ENCODE assay signal across 9 cellular contexts in the genomic region with DNA sequence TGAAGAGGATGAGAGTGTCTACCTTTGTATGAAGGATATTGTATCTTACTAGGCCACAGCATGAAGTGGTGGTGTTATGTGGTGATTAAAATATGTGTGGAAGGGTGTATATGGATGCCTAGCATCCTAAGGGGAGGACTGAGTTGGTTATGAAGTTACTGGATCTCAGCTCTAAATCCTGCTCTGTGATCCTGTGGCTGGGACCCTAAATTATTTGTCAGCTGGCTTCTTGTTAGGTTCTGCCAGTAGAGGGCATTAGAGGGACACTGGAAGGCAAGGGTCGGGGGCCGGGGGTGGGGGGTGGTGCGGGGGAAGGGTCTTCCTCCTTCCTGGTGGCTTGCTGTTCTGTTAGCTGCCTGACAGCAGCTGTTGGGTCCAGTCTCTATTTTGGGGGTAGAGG. TPM values are rescaled to one million over a fixed set of nuclear protein-coding genes. Genes with fewer than 3 reads are reported as not detected.
DNase-seq lines count a peak whose midpoint lies in the region; ATAC-seq and TF ChIP-seq lines count a peak whose summit lies in the region.
"Had no signal": no experiment of that assay in that cellular context is flagged by ENCODE, and none has a peak within 500 bp of the region (broad histone marks: within the 10 kb centered on the region; RNA-seq: fewer than 3 reads in every experiment).

No MANE protein-coding gene starts in this region.

- H4K20me1 ChIP-seq in OCI-LY7 (ENCODE audit: insufficient read depth, low read length), result no peaks in the 10 kb centered on the region

- H3K9me3 Mint-ChIP-seq in type B pancreatic cell, result no peaks in the 10 kb centered on the region

- CTCF ChIA-PET in OCI-LY7 (lab: Charles Lee; ENCODE audit: unreplicated experiment), result interaction anchor here (0.9 to 1.2 kb wide), 2 partner anchors 72 to 100 kb away, joined by 3 to 4 read pairs; no protein-coding TSS in a partner anchor

- no peak overlapping the region for H3K4me2 ChIP-seq in OCI-LY7 (ENCODE audit: low read length)

- no peak for ATAC-seq in heart left ventricle
- no peak for ATAC-seq in GM19328 (IDR thresholded peaks at IDR 0.05; ENCODE audit: unreplicated experiment)
- no peak for ATAC-seq in HG03039 (IDR thresholded peaks at IDR 0.05; ENCODE audit: unreplicated experiment)

- H3K36me3 ChIP-seq in heart left ventricle (peaks cover 0 to 99% (median 83%) of the 10 kb centered on the region in 9 donors), right atrium auricular region (peaks cover 54% of the 10 kb centered on the region), OCI-LY7 (ENCODE audit: insufficient read depth, low read length) (peaks cover 94% of the 10 kb centered on the region)

- POLR2A ChIA-PET in OCI-LY7 (lab: Charles Lee), result interaction anchor here (0.6 kb wide), 1 partner anchor 34 kb away, joined by 4 read pairs; no protein-coding TSS in a partner anchor

- H3K4me1 ChIP-seq in heart left ventricle (peaks cover 0 to 47% (median 36%) of the 10 kb centered on the region in 12 donors), right atrium auricular region (peaks cover 0 to 37% of the 10 kb centered on the region in 2 donors), OCI-LY7 (ENCODE audit: insufficient read depth, low read length, poor library complexity, severe bottlenecking) (no peaks in the 10 kb centered on the region)

- peaks cover 7% of the 10 kb centered on the region for H3K4me1 Mint-ChIP-seq in type B pancreatic cell (ENCODE audit: unreplicated experiment)

- H3K27me3 ChIP-seq in heart left ventricle (no peaks in the 10 kb centered on the region), right atrium auricular region (no peaks in the 10 kb centered on the region)
- H3K27me3 ChIP-seq: adrenal gland had no signal

- H2AFZ ChIP-seq in OCI-LY7 (ENCODE audit: low read length), result no peak overlapping the region

- no peak for TF ChIP-seq POLR2A in heart left ventricle (IDR thresholded peaks at IDR 0.05)

- H3K9me2 ChIP-seq in OCI-LY7 (ENCODE audit: insufficient read depth, low read length), result no peaks in the 10 kb centered on the region

- H3K9me3 ChIP-seq in heart left ventricle (no peaks in the 10 kb centered on the region), right atrium auricular region (no peaks in the 10 kb centered on the region), OCI-LY7 (ENCODE audit: low read length) (no peaks in the 10 kb centered on the region)
- H3K9me3 ChIP-seq: adrenal gland had no signal

- TF ChIP-seq CTCF in heart left ventricle (IDR thresholded peaks at IDR 0.05) (peak in 7 of 12 donors; percentile 7 to 34 (median 27)), right atrium auricular region (IDR thresholded peaks at IDR 0.05) (peak in 1 of 2 donors; percentile 43), OCI-LY7 (conservative IDR thresholded peaks at IDR 0.05; ENCODE audit: low read length) (peak; percentile 52; the same call in 1 of the 2 replicates), type B pancreatic cell (conservative IDR thresholded peaks at IDR 0.05) (peak; percentile 63)

- DNase-seq in heart left ventricle, result no peak
- DNase-seq in right atrium auricular region (ENCODE audit: low spot score), result no peak
- DNase-seq in OCI-LY7 (ENCODE audit: low spot score), result peak; percentile 24
- DNase-seq in epithelial cell of prostate (ENCODE audit: low read depth, low spot score), result no peak
- no peak for DNase-seq in type B pancreatic cell (ENCODE audit: extremely low spot score, unreplicated experiment)
- DNase-seq in stimulated activated CD4-positive, alpha-beta T cell treated with anti-CD3 and anti-CD28 coated beads, Interleukin-15, amount 100 ng/mL, for 24 hours, result no peak
- DNase-seq: adrenal gland had no signal

- no peaks in the 10 kb centered on the region for H3K79me2 ChIP-seq in OCI-LY7 (ENCODE audit: insufficient read depth, low read depth, low read length)

- no peak overlapping the region for H3K27ac ChIP-seq in heart left ventricle
- no peak overlapping the region for H3K27ac ChIP-seq in right atrium auricular region
- no peak overlapping the region for H3K27ac ChIP-seq in OCI-LY7 (ENCODE audit: low read depth, low read length, poor library complexity, severe bottlenecking)
- H3K27ac ChIP-seq in epithelial cell of prostate, result peak overlapping the region; percentile 88

- no peaks in the 10 kb centered on the region for H3K27me3 Mint-ChIP-seq in type B pancreatic cell

- H3K4me3 Mint-ChIP-seq in type B pancreatic cell, result no peak overlapping the region

- no peak overlapping the region for H3K27ac Mint-ChIP-seq in type B pancreatic cell

- no peak overlapping the region for H3K4me3 ChIP-seq in heart left ventricle
- no peak overlapping the region for H3K4me3 ChIP-seq in right atrium auricular region
- H3K4me3 ChIP-seq in OCI-LY7 (ENCODE audit: low read depth, low read length, poor library complexity, severe bottlenecking), result no peak overlapping the region
- H3K4me3 ChIP-seq: adrenal gland had no signal

- BruUV-seq in OCI-LY7 (replicated peaks; lab: Mats Ljungman, UMichigan), result no TSS peak

- peaks cover 35% of the 10 kb centered on the region for H3K36me3 Mint-ChIP-seq in type B pancreatic cell

- intact Hi-C loops in heart left ventricle (cut with DNase I), result loop anchor here in 4 of 10 donors (2.0 to 5.0 kb wide), 3 partner anchors 70 to 277 kb away; no protein-coding TSS in a partner anchor
- intact Hi-C loops in OCI-LY7 (cut with micrococcal nuclease; ENCODE audit: unreplicated experiment), result no loop called here

- 40 to 60% (median 53%) methylated on average over 3 of the region's 3 CpGs for WGBS in heart left ventricle, 4 donors

RNA-seq across cellular contexts. Expression of a gene that starts 34.9 kb away (rescaled TPM):
- total RNA-seq in heart left ventricle (100 to 1,000 TPM; 260 to 384 (median 328) TPM), right atrium auricular region (100 to 1,000 TPM; 330 to 368 TPM), OCI-LY7 (2022) (284 and 286 TPM in 2 replicates), type B pancreatic cell (ENCODE audit: low replicate concordance) (372 and 373 TPM in 2 replicates)
- 100 to 1,000 TPM; 162 to 549 TPM for polyA plus RNA-seq in heart left ventricle
- 152 and 276 TPM in 2 replicates for total RNA-seq in OCI-LY7 (2014; rRNA removed; shearing (Covaris generic))

RNA-seq across cellular contexts. Expression of a gene that starts 37.3 kb away (rescaled TPM):
- 100 to 1,000 TPM in 4 of 9 donors, 10 to 100 TPM in 5; 27.8 to 165 (median 93.5) TPM for total RNA-seq in heart left ventricle
- polyA plus RNA-seq in heart left ventricle, result 10 to 100 TPM; 66.7 to 82.4 TPM
- total RNA-seq in right atrium auricular region, result 100 to 1,000 TPM in 1 of 2 donors, 10 to 100 TPM in 1; 51.0 to 114 TPM
- 26.9 and 27.4 TPM in 2 replicates for total RNA-seq in OCI-LY7 (2014; rRNA removed; shearing (Covaris generic))
- total RNA-seq in OCI-LY7 (2022), result 21.1 and 21.5 TPM in 2 replicates
- 55.4 and 77.1 TPM in 2 replicates for total RNA-seq in type B pancreatic cell (ENCODE audit: low replicate concordance)
